ENCODE assay signal across 7 cellular contexts in the genomic region with DNA sequence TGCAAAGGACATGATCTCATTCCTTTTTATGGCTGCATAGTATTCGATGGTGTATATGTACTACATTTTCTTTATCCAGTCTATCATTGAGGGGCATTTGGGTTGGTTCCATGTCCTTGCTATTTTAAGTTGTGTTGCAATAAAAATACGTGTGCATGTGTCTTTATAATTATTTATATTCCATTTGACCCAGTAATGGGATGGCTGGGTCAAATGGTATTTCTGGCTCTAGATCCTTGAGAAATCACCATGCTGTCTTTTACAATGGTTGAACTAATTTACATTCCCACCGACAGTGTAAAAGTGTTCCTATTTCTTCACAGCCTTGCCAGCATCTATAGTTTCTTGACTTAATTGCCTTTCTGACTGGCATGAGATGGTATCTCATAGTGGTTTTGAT.
DNase-seq lines count a peak whose midpoint lies in the region.

No MANE protein-coding gene starts in this region.

- DNase-seq in DMS 273 (lab: John Stamatoyannopoulos, UW; ENCODE audit: unreplicated experiment) = peak; percentile 6
- peak; percentile 21 for DNase-seq in NCI-H1048 (lab: John Stamatoyannopoulos, UW)
- DNase-seq in NCI-H69 (lab: John Stamatoyannopoulos, UW) = peak; percentile 26
- DNase-seq in UCSD-AML1 (lab: John Stamatoyannopoulos, UW; ENCODE audit: unreplicated experiment) = peak; percentile 11
- DNase-seq in cerebellar cortex (ENCODE audit: low spot score) = peak; percentile 14
- peak; percentile 78 for DNase-seq in left kidney (ENCODE audit: low read depth, low spot score)
- peak; percentile 53 for DNase-seq in middle frontal gyrus (ENCODE audit: extremely low spot score, low spot score)

Comparison
In these comparisons a context has a peak if more than half of its experiments do, and no peak if none do; other contexts are left out.
1. Peak in every context shown above with its lines: DNase-seq.
2. DNase-seq: peak in every context shown above with its lines; median percentile 78 in left kidney; 53 in middle frontal gyrus; 26 in NCI-H69; 21 in NCI-H1048; 14 in cerebellar cortex; 11 in UCSD-AML1; 6 in DMS 273.